In the genomic region with DNA sequence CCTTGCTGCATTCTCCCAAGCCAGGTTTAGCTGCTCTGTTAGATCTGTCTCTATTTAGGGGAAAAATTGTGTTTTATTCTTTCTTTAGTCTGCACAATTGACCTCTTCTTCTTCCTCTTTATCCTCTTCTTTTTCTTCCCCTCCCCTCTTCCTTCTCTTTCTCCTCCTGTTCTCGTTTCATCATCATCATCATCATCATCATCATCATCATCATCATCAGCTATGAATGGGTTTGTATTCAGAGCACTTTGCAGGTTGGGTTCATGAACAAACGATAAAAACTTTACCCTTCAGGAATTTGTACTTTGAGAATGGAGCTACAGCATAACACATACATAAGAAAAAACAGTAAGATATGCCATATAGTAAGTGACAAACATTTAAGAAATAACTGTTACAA, we compare ENCODE assay signal across 9 cellular contexts. TPM values are rescaled to one million over a fixed set of nuclear protein-coding genes. Genes with fewer than 3 reads are reported as not detected.
"Had no signal": no experiment of that assay in that cellular context is flagged by ENCODE, and none has a peak within 500 bp of the region (broad histone marks: within the 10 kb centered on the region; RNA-seq: fewer than 3 reads in every experiment).

No MANE protein-coding gene starts in this region.

- FAIRE-seq: G401.6, GM12878, GM12891, GM12892, GM18507, GM19239 had no signal

- H3K4me3 ChIP-seq: GM12878 had no signal

- ATAC-seq: GM12878 had no signal

- DNase-seq: GDM1, GF-D8 had no signal

RNA-seq across cellular contexts. Expression of gene GPM6A, which starts 9.1 kb away (rescaled TPM):
- total RNA-seq: G401 had no signal
